1 cellular context compared by ENCODE assay signal in the genomic region with DNA sequence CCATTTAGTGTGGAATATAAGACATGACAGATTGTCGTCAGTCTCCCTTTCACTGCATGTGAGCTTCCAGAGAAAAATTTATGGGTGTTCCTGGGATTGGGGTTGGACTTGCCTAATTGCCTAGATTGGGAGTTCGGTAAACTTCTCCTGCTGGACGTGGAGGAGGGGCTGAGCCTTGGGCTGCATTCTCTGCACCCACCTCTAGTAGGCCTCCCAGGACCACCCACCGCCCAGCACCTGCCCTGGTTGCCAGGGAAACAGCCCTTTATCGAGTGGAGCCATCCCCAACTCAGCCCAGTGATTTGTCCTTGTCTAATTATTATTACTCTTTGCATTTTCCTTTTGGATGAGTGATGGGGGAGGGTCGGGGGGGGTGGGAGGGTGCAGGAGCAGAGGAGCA.
TF ChIP-seq lines count a peak whose summit lies in the region.

No MANE protein-coding gene starts in this region.

TF ChIP-seq in neural cell, 6 proteins besides CTCF, POLR2A, EP300 and RAD21:
- TF ChIP-seq REST (IDR thresholded peaks at IDR 0.05; ENCODE audit: borderline replicate concordance), result no peak
- no peak for TF ChIP-seq TAF1 (IDR thresholded peaks at IDR 0.05; ENCODE audit: low read depth)
- no peak for TF ChIP-seq EZH2 (IDR thresholded peaks at IDR 0.05; ENCODE audit: borderline replicate concordance, insufficient read depth, low read length, poor library complexity, severe bottlenecking)
- TF ChIP-seq SMC3 (conservative IDR thresholded peaks at IDR 0.05; ENCODE audit: poor library complexity), result no peak
- TF ChIP-seq POLR2AphosphoS5 (IDR thresholded peaks at IDR 0.05), result no peak
- no peak for TF ChIP-seq MXI1 (conservative IDR thresholded peaks at IDR 0.05; ENCODE audit: poor library complexity, severe bottlenecking)
